Comparison of ENCODE assay signal across 16 cellular contexts in the genomic region with DNA sequence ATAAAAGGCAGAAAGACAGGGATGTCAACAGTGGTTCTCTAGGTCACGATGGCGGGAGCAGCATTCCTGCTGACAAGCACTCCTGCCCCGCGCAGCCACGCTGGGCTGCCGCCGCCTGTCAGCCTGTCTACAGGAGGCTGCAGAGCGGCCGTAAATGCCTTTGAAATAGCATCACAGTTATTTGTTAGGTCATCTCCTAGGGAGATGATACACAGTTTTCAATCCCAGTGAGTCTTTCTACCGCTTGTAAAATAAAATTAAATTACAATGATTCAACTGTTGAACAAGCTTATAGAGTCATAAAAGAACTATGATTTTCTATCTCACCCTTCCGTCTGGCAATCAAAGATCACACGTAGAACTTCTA. TPM values are rescaled to one million over a fixed set of nuclear protein-coding genes. Genes with fewer than 3 reads are reported as not detected.
DNase-seq lines count a peak whose midpoint lies in the region; ATAC-seq and TF ChIP-seq lines count a peak whose summit lies in the region.
"Had no signal": no experiment of that assay in that cellular context is flagged by ENCODE, and none has a peak within 500 bp of the region (broad histone marks: within the 10 kb centered on the region; RNA-seq: fewer than 3 reads in every experiment).

No MANE protein-coding gene starts in this region.

- H3K27me3 ChIP-seq in PC-9 (ENCODE audit: insufficient read depth, low read depth) (no peaks in the 10 kb centered on the region), endodermal cell (ENCODE audit: control insufficient read depth, insufficient read depth, low read length, poor library complexity, severe bottlenecking) (no peaks in the 10 kb centered on the region)

- no peak overlapping the region for H3K27ac Mint-ChIP-seq in endodermal cell
- H3K27ac Mint-ChIP-seq: memory B cell had no signal

- intact Hi-C loops in PC-9 (cut with micrococcal nuclease; ENCODE audit: unreplicated experiment), result no loop called here
- intact Hi-C loops in sciatic nerve (cut with DNase I), result no loop called here
- intact Hi-C loops in cardiac septum (cut with DNase I), result no loop called here

- no peak for TF ChIP-seq CTCF in GM13977 (IDR thresholded peaks at IDR 0.05; ENCODE audit: extremely low read depth, insufficient read depth, missing control alignments)
- no peak for TF ChIP-seq CTCF in PC-9 (conservative IDR thresholded peaks at IDR 0.05)
- TF ChIP-seq CTCF in fibroblast of villous mesenchyme (IDR thresholded peaks at IDR 0.05; ENCODE audit: insufficient read depth, low read depth, low read length), result no peak
- TF ChIP-seq CTCF in endodermal cell (conservative IDR thresholded peaks at IDR 0.05), result no peak

- 93% methylated on average over 10 to 12 of the region's 12 CpGs for WGBS in endodermal cell (ENCODE audit: insufficient coverage in 1 of 2, insufficient read length in 1 of 2), 2 experiments

- H3K9ac ChIP-seq in endodermal cell (ENCODE audit: extremely low read depth, low read length, poor library complexity, severe bottlenecking), result no peak overlapping the region

- H3K36me3 ChIP-seq in PC-9 (ENCODE audit: low read depth) (no peaks in the 10 kb centered on the region), endodermal cell (ENCODE audit: control insufficient read depth, insufficient read depth, low read length) (peaks cover 5% of the 10 kb centered on the region)

- no peaks in the 10 kb centered on the region for H3K9me3 ChIP-seq in PC-9 (ENCODE audit: insufficient read depth, low read depth)
- no peaks in the 10 kb centered on the region for H3K9me3 ChIP-seq in endodermal cell (ENCODE audit: control insufficient read depth, low read length)

- no peaks in the 10 kb centered on the region for H3K27me3 Mint-ChIP-seq in endodermal cell (ENCODE audit: insufficient read depth)
- H3K27me3 Mint-ChIP-seq: memory B cell had no signal

- no peaks in the 10 kb centered on the region for H3F3A ChIP-seq in PC-9 (ENCODE audit: insufficient read depth, low read depth)

- POLR2A ChIA-PET in PC-9 (lab: Charles Lee; ENCODE audit: unreplicated experiment), result no interaction called here

- H4K20me1 ChIP-seq in PC-9 (ENCODE audit: insufficient read depth), result no peaks in the 10 kb centered on the region

- BruUV-seq in PC-9 (replicated peaks; lab: Mats Ljungman, UMichigan), result no TSS peak

- no peak overlapping the region for H3K4me2 ChIP-seq in PC-9

- H3K4me1 ChIP-seq in PC-9 (replicated peaks; ENCODE audit: insufficient read depth) (no peaks in the 10 kb centered on the region), endodermal cell (ENCODE audit: control insufficient read depth, insufficient read depth, low read length) (no peaks in the 10 kb centered on the region)

- no peak overlapping the region for H3K4me3 ChIP-seq in PC-9
- H3K4me3 ChIP-seq in fibroblast of villous mesenchyme (ENCODE audit: low read depth, low read length), result no peak overlapping the region
- H3K4me3 ChIP-seq in endodermal cell (ENCODE audit: low read length), result no peak overlapping the region

- CTCF ChIA-PET in PC-9 (lab: Charles Lee), result no interaction called here

- H3K27ac ChIP-seq in PC-9 (no peak overlapping the region), endodermal cell (ENCODE audit: low read depth, low read length) (no peak overlapping the region)

- H3K36me3 Mint-ChIP-seq in endodermal cell (ENCODE audit: low read depth), result peaks cover 18% of the 10 kb centered on the region

- DNase-seq in GM13977 (ENCODE audit: low spot score), result peak; percentile 6
- DNase-seq in PC-9, result peak; percentile 35 to 47
- DNase-seq in fibroblast of villous mesenchyme (ENCODE audit: low read depth), result peak; percentile 52
- peak; percentile 50 for DNase-seq in smooth muscle cell of the brain vasculature (ENCODE audit: low read depth, low spot score)
- no peak for DNase-seq in sciatic nerve (ENCODE audit: low spot score)
- DNase-seq in endodermal cell, result no peak
- no peak for DNase-seq in cardiac septum (ENCODE audit: low spot score)
- DNase-seq: activated CD4-positive, CD25-positive, alpha-beta regulatory T cell treated with anti-CD3 and anti-CD28 coated beads, Interleukin-2, amount 50 U/mL, for 72 hours; activated naive CD4-positive, alpha-beta T cell treated with Interleukin-2 at 50 U/mL for 16 hours; immature natural killer cell; NCI-H1930; NCI-H526 treated with DMSO at 0.1 percent for 48 hours; RPMI8226 had no signal

- in situ Hi-C loops in GM13977 (cut with MboI; ENCODE audit: low pct_unique_long_range_greater_than_20kb, low sequenced_read_pairs, unreplicated experiment), result no loop called here

- H3K4me3 Mint-ChIP-seq in endodermal cell, result no peak overlapping the region
- H3K4me3 Mint-ChIP-seq: immature natural killer cell, memory B cell had no signal

- no peaks in the 10 kb centered on the region for H3K79me2 ChIP-seq in PC-9 (ENCODE audit: low read depth)

- H2AFZ ChIP-seq in PC-9, result no peak overlapping the region

- H3K4me1 Mint-ChIP-seq in endodermal cell, result peaks cover 4% of the 10 kb centered on the region
- H3K4me1 Mint-ChIP-seq: immature natural killer cell, memory B cell had no signal

- ATAC-seq in sciatic nerve (no peak), GM21737 (IDR thresholded peaks at IDR 0.05; ENCODE audit: unreplicated experiment) (no peak)

- H3K9me2 ChIP-seq in PC-9 (ENCODE audit: insufficient read depth), result no peaks in the 10 kb centered on the region

- no peaks in the 10 kb centered on the region for H3K9me3 Mint-ChIP-seq in endodermal cell
- H3K9me3 Mint-ChIP-seq: immature natural killer cell, memory B cell had no signal

RNA-seq across cellular contexts. Expression of gene SLC7A9, which starts 7.3 kb away (rescaled TPM):
- 0.33 TPM in 1 of 2 replicates, not detected in the other for total RNA-seq in PC-9 (2021)
- under 0.01 TPM in 1 of 2 replicates, not detected in the other for total RNA-seq in fibroblast of villous mesenchyme
- 0.89 TPM for total RNA-seq in sciatic nerve
- total RNA-seq in endodermal cell, result under 1 TPM in 1 of 2 donors, not detected in 1; 0.18 TPM
- 0.32 TPM for polyA plus RNA-seq in endodermal cell (2013, experiment 1 of 2)
- not detected for polyA plus RNA-seq in endodermal cell (2013, experiment 2 of 2)
- not detected for total RNA-seq in cardiac septum
- total RNA-seq: MCF 10A had no signal
- polyA plus RNA-seq: immature natural killer cell had no signal

Comparison
In these comparisons a context has a peak if more than half of its experiments do, and no peak if none do; other contexts are left out.
1. DNase-seq: peak in GM13977 (single experiment), PC-9 (2 of 2), fibroblast of villous mesenchyme (single experiment) and smooth muscle cell of the brain vasculature (single experiment); none in sciatic nerve (single experiment), endodermal cell (single experiment) and cardiac septum (single experiment).